ENCODE assay signal across 16 cellular contexts in the genomic region with DNA sequence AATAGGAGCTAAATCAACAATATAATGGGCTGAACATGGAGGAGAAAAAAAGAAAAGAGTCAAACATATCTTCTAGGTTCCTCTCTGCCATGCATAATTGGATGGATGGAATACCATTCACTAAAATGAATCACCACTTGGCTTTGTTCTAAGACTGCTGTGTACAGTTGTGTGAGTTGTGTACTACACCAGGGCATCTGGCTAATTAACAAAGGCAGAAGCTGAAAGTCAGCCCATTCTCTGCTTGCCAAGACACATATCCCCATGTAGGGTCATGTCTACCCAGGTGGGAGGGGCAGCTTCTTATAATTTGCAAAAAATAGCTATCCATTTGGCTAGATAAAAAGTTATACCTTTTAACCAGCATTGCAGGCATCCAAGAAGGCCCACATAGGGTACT. TPM values are rescaled to one million over a fixed set of nuclear protein-coding genes. Genes with fewer than 3 reads are reported as not detected.
DNase-seq lines count a peak whose midpoint lies in the region; ATAC-seq and TF ChIP-seq lines count a peak whose summit lies in the region.
"Had no signal": no experiment of that assay in that cellular context is flagged by ENCODE, and none has a peak within 500 bp of the region (broad histone marks: within the 10 kb centered on the region; RNA-seq: fewer than 3 reads in every experiment).

No MANE protein-coding gene starts in this region.

- H3K27ac ChIP-seq in lower lobe of right lung, result peak overlapping the region; percentile 37
- no peak overlapping the region for H3K27ac ChIP-seq in suprapubic skin
- no peak overlapping the region for H3K27ac ChIP-seq in trophoblast cell (ENCODE audit: low read depth, low read length)
- H3K27ac ChIP-seq: spleen had no signal

- H4K12ac ChIP-seq in trophoblast cell (ENCODE audit: low read depth, low read length), result no peak overlapping the region

- DNase-seq in AG20443 (ENCODE audit: low spot score), result peak; percentile 38
- peak; percentile 68 for DNase-seq in NCI-H446 treated with DMSO at 0.1 percent for 48 hours (lab: John Stamatoyannopoulos, UW)
- peak; percentile 71 for DNase-seq in choroid plexus epithelial cell (ENCODE audit: low read depth)
- no peak for DNase-seq in lower lobe of right lung
- DNase-seq in epidermal melanocyte (ENCODE audit: insufficient read length, low spot score), result no peak
- DNase-seq in NCI-H1105 treated with DMSO at 0.1 percent for 48 hours (lab: John Stamatoyannopoulos, UW), result no peak
- DNase-seq in suprapubic skin (ENCODE audit: low spot score in 2 of 2), result no peak
- DNase-seq in trophoblast cell, result no peak
- DNase-seq: activated CD4-positive, alpha-beta T cell treated with anti-CD3 and anti-CD28 coated beads for 1 hour; activated naive CD4-positive, alpha-beta T cell treated with anti-CD3 and anti-CD28 coated beads, Interleukin-2, amount 50 U/mL, for 16 hours; central memory CD4-positive, alpha-beta T cell; DMS 273 treated with DMSO at 0.1 percent for 48 hours; endodermal cell; head of caudate nucleus; spleen; T-helper 2 cell had no signal

- H3K14ac ChIP-seq in trophoblast cell (ENCODE audit: low read length), result no peak overlapping the region

- no peak overlapping the region for H3K4me2 ChIP-seq in trophoblast cell (ENCODE audit: low read length)

- H3K9me3 ChIP-seq in lower lobe of right lung (no peaks in the 10 kb centered on the region), suprapubic skin (no peaks in the 10 kb centered on the region), trophoblast cell (ENCODE audit: insufficient read depth, low read depth, low read length) (no peaks in the 10 kb centered on the region)
- H3K9me3 ChIP-seq: spleen had no signal

- TF ChIP-seq POLR2A in suprapubic skin (IDR thresholded peaks at IDR 0.05), result no peak

- TF ChIP-seq CTCF in choroid plexus epithelial cell (conservative IDR thresholded peaks at IDR 0.05; ENCODE audit: low read depth, low read length) (no peak), lower lobe of right lung (IDR thresholded peaks at IDR 0.05) (no peak), suprapubic skin (IDR thresholded peaks at IDR 0.05) (no peak)

- H3K23ac ChIP-seq in trophoblast cell (ENCODE audit: low read length), result no peak overlapping the region

- H3K79me2 ChIP-seq in trophoblast cell (ENCODE audit: control insufficient read depth, insufficient read depth, low read length, poor library complexity), result no peaks in the 10 kb centered on the region

- H2AFZ ChIP-seq in trophoblast cell (ENCODE audit: insufficient read depth, low read length, poor library complexity), result no peak overlapping the region

- H3K4ac ChIP-seq in trophoblast cell (ENCODE audit: low read depth, low read length), result no peak overlapping the region

- H2BK5ac ChIP-seq in trophoblast cell (ENCODE audit: low read depth, low read length, poor library complexity), result no peak overlapping the region

- H4K91ac ChIP-seq in trophoblast cell (ENCODE audit: low read depth, low read length), result no peak overlapping the region

- no peak overlapping the region for H3K9ac ChIP-seq in trophoblast cell (ENCODE audit: low read length)

- H3K79me1 ChIP-seq in trophoblast cell (ENCODE audit: low read length), result no peaks in the 10 kb centered on the region

- H2AK5ac ChIP-seq in trophoblast cell (ENCODE audit: low read length), result no peak overlapping the region

- intact Hi-C loops in lower lobe of right lung (cut with DNase I), result no loop called here

- no peak overlapping the region for H2BK120ac ChIP-seq in trophoblast cell (ENCODE audit: insufficient read depth, low read length, poor library complexity)

- TF ChIP-seq EP300 in suprapubic skin (IDR thresholded peaks at IDR 0.05), result no peak

- H3K27me3 ChIP-seq in lower lobe of right lung (ENCODE audit: low read depth), result no peaks in the 10 kb centered on the region
- H3K27me3 ChIP-seq in suprapubic skin, result no peaks in the 10 kb centered on the region
- H3K27me3 ChIP-seq in trophoblast cell (ENCODE audit: insufficient read depth, low read length), result no peaks in the 10 kb centered on the region
- H3K27me3 ChIP-seq: spleen had no signal

- H3K4me3 ChIP-seq in choroid plexus epithelial cell (ENCODE audit: low read depth, low read length), result no peak overlapping the region
- no peak overlapping the region for H3K4me3 ChIP-seq in lower lobe of right lung
- H3K4me3 ChIP-seq in suprapubic skin, result no peak overlapping the region
- H3K4me3 ChIP-seq in trophoblast cell (ENCODE audit: low read depth, low read length), result no peak overlapping the region
- H3K4me3 ChIP-seq: spleen had no signal

- no peak overlapping the region for H2BK12ac ChIP-seq in trophoblast cell (ENCODE audit: low read length)

- H3K36me3 ChIP-seq in lower lobe of right lung (no peaks in the 10 kb centered on the region), suprapubic skin (no peaks in the 10 kb centered on the region), trophoblast cell (ENCODE audit: control insufficient read depth in 1 of 2, insufficient read depth in 2 of 2, low read length in 2 of 2) (no peaks in the 10 kb centered on the region)
- H3K36me3 ChIP-seq: spleen had no signal

- no peak overlapping the region for H3K18ac ChIP-seq in trophoblast cell (ENCODE audit: low read length)

- H3K4me1 ChIP-seq in lower lobe of right lung (peaks cover 20% of the 10 kb centered on the region), suprapubic skin (no peaks in the 10 kb centered on the region), trophoblast cell (ENCODE audit: control insufficient read depth in 1 of 2, insufficient read depth in 2 of 2, low read length in 2 of 2) (peaks cover 0 to 2% of the 10 kb centered on the region in 2 experiments)
- H3K4me1 ChIP-seq: spleen had no signal

- H4K8ac ChIP-seq in trophoblast cell (ENCODE audit: low read depth, low read length), result no peak overlapping the region

- no peak for ATAC-seq in lower lobe of right lung

RNA-seq across cellular contexts. Expression of a gene that starts 21.0 kb away (rescaled TPM):
- total RNA-seq in lower lobe of right lung, result 118 TPM
- total RNA-seq in suprapubic skin, result 100 to 1,000 TPM; 137 to 458 (median 151) TPM
- polyA plus RNA-seq in trophoblast cell (2013), result 48.6 and 50.2 TPM in 2 replicates

Comparison
In these comparisons a context has a peak if more than half of its experiments do, and no peak if none do; other contexts are left out.
1. DNase-seq: peak in AG20443 (single experiment), NCI-H446 treated with DMSO at 0.1 percent for 48 hours (single experiment) and choroid plexus epithelial cell (single experiment); none in lower lobe of right lung (single experiment), epidermal melanocyte (single experiment), NCI-H1105 treated with DMSO at 0.1 percent for 48 hours (single experiment), suprapubic skin (0 of 2) and trophoblast cell (0 of 2).